In genomic region chr22:26047516-26047915, GRCh38 we compare ENCODE assay signal across 11 cellular contexts.
"Had no signal": no experiment of that assay in that cellular context is flagged by ENCODE, and none has a peak within 500 bp of the region (broad histone marks: within the 10 kb centered on the region; RNA-seq: fewer than 3 reads in every experiment).

No MANE protein-coding gene starts in this region.

- H3K4me3 Mint-ChIP-seq: GM23338, H9, HFFc6 had no signal

- ATAC-seq: GM23338, HCT116 had no signal

- H3K9me3 Mint-ChIP-seq: GM23338, H9 had no signal

- H3K9me3 ChIP-seq: HAP-1 had no signal

- H3K4me3 ChIP-seq: GM23248, GM23338, HAP-1 had no signal

- H3K27ac Mint-ChIP-seq: GM23338, H9, HFFc6 had no signal

- H3K27ac ChIP-seq: GM23248 had no signal

- FAIRE-seq: H1, H54 had no signal

- DNase-seq: GM23248, GOT3, H7, H9, HCEC 1CT, HFFc6 had no signal

- H3K4me1 ChIP-seq: HAP-1 had no signal

- H3K36me3 ChIP-seq: HAP-1 had no signal
